In the genomic region with DNA sequence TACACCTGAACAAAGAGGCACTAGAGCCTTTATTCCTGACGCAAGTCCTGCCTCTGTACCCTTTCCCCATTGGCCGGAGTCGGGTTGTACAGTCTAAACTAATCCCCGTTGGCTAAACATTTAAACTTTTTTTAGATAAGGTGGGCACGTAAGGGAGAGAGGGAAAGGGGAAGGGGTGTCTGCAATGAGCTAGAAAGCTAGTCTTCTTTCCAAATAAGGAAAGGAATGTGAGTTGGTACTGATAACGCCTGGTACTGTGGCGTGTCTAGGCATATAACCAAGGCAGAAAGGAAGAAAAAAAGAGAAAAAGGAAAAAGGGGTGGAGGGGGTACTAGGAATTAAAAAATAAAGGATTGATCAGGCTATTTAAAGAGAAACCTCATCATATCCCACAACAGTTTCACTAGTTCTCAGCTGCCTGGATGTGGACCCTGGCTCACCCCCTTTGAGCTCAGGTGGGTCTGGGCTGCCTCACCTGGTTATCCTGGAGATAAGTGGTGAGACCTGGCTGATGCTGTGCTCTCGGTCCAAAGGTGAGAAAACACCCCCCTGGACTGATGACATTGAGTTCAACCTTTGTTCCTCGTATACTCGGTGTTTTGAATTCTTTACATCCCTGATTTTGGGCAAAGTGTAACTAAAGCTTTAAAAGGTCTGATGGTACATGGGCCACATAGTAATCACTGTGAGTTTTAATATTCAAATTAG, we compare ENCODE assay signal across 23 cellular contexts.
A peak's percentile ranks its signal among the peaks of the same experiment; 100 is the strongest.
DNase-seq lines count a peak whose midpoint lies in the region; ATAC-seq and TF ChIP-seq lines count a peak whose summit lies in the region.
"Had no signal": no experiment of that assay in that cellular context is flagged by ENCODE, and none has a peak within 500 bp of the region (broad histone marks: within the 10 kb centered on the region; RNA-seq: fewer than 3 reads in every experiment).

No MANE protein-coding gene starts in this region.

- peak overlapping the region; percentile 32 for H3K4me2 ChIP-seq in hepatocyte
- H3K4me2 ChIP-seq in neural progenitor cell: no peak overlapping the region

- no peaks in the 10 kb centered on the region for H3K9me2 ChIP-seq in hepatocyte (replicated peaks; ENCODE audit: insufficient read depth)

- no peak for ATAC-seq in HG02981 (IDR thresholded peaks at IDR 0.05; ENCODE audit: unreplicated experiment)
- ATAC-seq: CD8-positive, alpha-beta T cell had no signal

- H3K79me2 ChIP-seq in hepatocyte (no peaks in the 10 kb centered on the region), neural progenitor cell (ENCODE audit: low read depth) (no peaks in the 10 kb centered on the region)

- no peaks in the 10 kb centered on the region for H3F3A ChIP-seq in neural progenitor cell (ENCODE audit: low read depth)

- BruUV-seq in Caco-2 (replicated peaks; lab: Mats Ljungman, UMichigan): no TSS peak

- no peak overlapping the region for H3K27ac Mint-ChIP-seq in Caco-2 (ENCODE audit: unreplicated experiment)
- H3K27ac Mint-ChIP-seq in neural progenitor cell: no peak overlapping the region
- H3K27ac Mint-ChIP-seq: CD8-positive, alpha-beta T cell had no signal

- H3K27ac ChIP-seq in HUES6 (ENCODE audit: low read depth, low read length) (peak overlapping the region; percentile 81), hepatocyte (peak overlapping the region; percentile 48), neural progenitor cell (no peak overlapping the region), colonic mucosa (no peak overlapping the region)
- H3K27ac ChIP-seq: SJCRH30 had no signal

- no peaks in the 10 kb centered on the region for H3K36me3 ChIP-seq in Caco-2 (ENCODE audit: control insufficient read depth, insufficient read depth, low read length)
- no peaks in the 10 kb centered on the region for H3K36me3 ChIP-seq in HUES6 (ENCODE audit: control insufficient read depth, insufficient read depth, low read length)
- no peaks in the 10 kb centered on the region for H3K36me3 ChIP-seq in hepatocyte (replicated peaks; ENCODE audit: insufficient read depth, low read depth)
- H3K36me3 ChIP-seq in neural progenitor cell: no peaks in the 10 kb centered on the region
- no peaks in the 10 kb centered on the region for H3K36me3 ChIP-seq in colonic mucosa
- H3K36me3 ChIP-seq: SJCRH30 had no signal

- H4K20me1 ChIP-seq in hepatocyte (ENCODE audit: insufficient read depth, poor library complexity, severe bottlenecking) (no peaks in the 10 kb centered on the region), neural progenitor cell (ENCODE audit: low read depth) (no peaks in the 10 kb centered on the region)

- H3K4me3 Mint-ChIP-seq in Caco-2 (ENCODE audit: unreplicated experiment) (no peak overlapping the region), neural progenitor cell (no peak overlapping the region)
- H3K4me3 Mint-ChIP-seq: CD8-positive, alpha-beta T cell had no signal

- no peak overlapping the region for H2AFZ ChIP-seq in hepatocyte
- peak overlapping the region; percentile 24 for H2AFZ ChIP-seq in neural progenitor cell (replicated peaks)

- DNase-seq in Caco-2 (peak; percentile 12 to 38), hepatocyte (ENCODE audit: low spot score) (peak; percentile 37), neural progenitor cell (ENCODE audit: low spot score) (no peak), NCI-H2029 (lab: John Stamatoyannopoulos, UW) (no peak), colonic mucosa (no peak)
- DNase-seq in central memory CD4-positive, alpha-beta T cell: no peak
- DNase-seq: AML-193; C1 segment of cervical spinal cord; Calu3; CD8-positive, alpha-beta T cell; DMS153; GOT3; IMR-90; MV-4-11; NCI-H1105 treated with DMSO at 0.1 percent for 48 hours; NCI-H2081; NCI-H2171; NCI-H524 treated with DMSO at 0.1 percent for 48 hours; NCI-H82; OCI-M1; SJCRH30 had no signal

- H3K4me1 Mint-ChIP-seq in Caco-2 (ENCODE audit: low read depth, unreplicated experiment) (peaks cover 6% of the 10 kb centered on the region), neural progenitor cell (no peaks in the 10 kb centered on the region)

- H3K27me3 Mint-ChIP-seq in Caco-2 (ENCODE audit: insufficient read depth, unreplicated experiment): no peaks in the 10 kb centered on the region
- H3K27me3 Mint-ChIP-seq in neural progenitor cell (ENCODE audit: insufficient read depth, low read depth): peaks cover 6% of the 10 kb centered on the region

- WGBS in hepatocyte (ENCODE audit: low lambda C conversion rate, missing lambda C conversion rate): 18% methylated on average over 10 of the region's 10 CpGs

- H3K4me3 ChIP-seq in Caco-2 (ENCODE audit: low read depth, low read length): no peak overlapping the region
- H3K4me3 ChIP-seq in HUES6 (ENCODE audit: low read depth, low read length): peak overlapping the region; percentile 21; the same call in 1 of the 2 replicates
- no peak overlapping the region for H3K4me3 ChIP-seq in hepatocyte
- H3K4me3 ChIP-seq in neural progenitor cell: no peak overlapping the region
- no peak overlapping the region for H3K4me3 ChIP-seq in colonic mucosa
- H3K4me3 ChIP-seq: SJCRH30 had no signal

- H3K27me3 ChIP-seq in Caco-2 (replicated peaks; ENCODE audit: control insufficient read depth, insufficient read depth, low read length): no peaks in the 10 kb centered on the region
- no peaks in the 10 kb centered on the region for H3K27me3 ChIP-seq in HUES6 (ENCODE audit: control insufficient read depth, insufficient read depth, low read length)
- no peaks in the 10 kb centered on the region for H3K27me3 ChIP-seq in hepatocyte
- no peaks in the 10 kb centered on the region for H3K27me3 ChIP-seq in neural progenitor cell
- no peaks in the 10 kb centered on the region for H3K27me3 ChIP-seq in colonic mucosa
- H3K27me3 ChIP-seq: SJCRH30 had no signal

- TF ChIP-seq CTCF in Caco-2 (IDR thresholded peaks at IDR 0.05; ENCODE audit: insufficient read depth in 1 of 2, low read depth in 1 of 2, low read length in 1 of 2, severe bottlenecking in 1 of 2, unreplicated experiment in 1 of 2): no peak
- TF ChIP-seq CTCF in hepatocyte (IDR thresholded peaks at IDR 0.05; ENCODE audit: poor library complexity): no peak
- TF ChIP-seq CTCF in neural progenitor cell (IDR thresholded peaks at IDR 0.05): no peak
- no peak for TF ChIP-seq CTCF in colonic mucosa (IDR thresholded peaks at IDR 0.05)

- H3K9me3 Mint-ChIP-seq in Caco-2 (ENCODE audit: unreplicated experiment) (peaks cover 32% of the 10 kb centered on the region), neural progenitor cell (peaks cover 5% of the 10 kb centered on the region)
- H3K9me3 Mint-ChIP-seq: CD8-positive, alpha-beta T cell had no signal

- CTCF ChIA-PET in Caco-2 (lab: Charles Lee): no interaction called here

- H3K9me3 ChIP-seq in Caco-2 (no peaks in the 10 kb centered on the region), HUES6 (ENCODE audit: control insufficient read depth, insufficient read depth, low read depth, low read length) (peaks cover 5% of the 10 kb centered on the region), hepatocyte (ENCODE audit: low read depth) (no peaks in the 10 kb centered on the region), neural progenitor cell (ENCODE audit: low read depth) (no peaks in the 10 kb centered on the region), colonic mucosa (no peaks in the 10 kb centered on the region)
- H3K9me3 ChIP-seq: SJCRH30 had no signal

- H3K4me1 ChIP-seq in Caco-2 (peaks cover 6% of the 10 kb centered on the region; the same call in 1 of the 2 replicates), HUES6 (ENCODE audit: control insufficient read depth, insufficient read depth, low read length) (peaks cover 15% of the 10 kb centered on the region), hepatocyte (ENCODE audit: insufficient read depth) (no peaks in the 10 kb centered on the region), neural progenitor cell (peaks cover 5% of the 10 kb centered on the region), colonic mucosa (no peaks in the 10 kb centered on the region)
- H3K4me1 ChIP-seq: SJCRH30 had no signal

- no peaks in the 10 kb centered on the region for H3K36me3 Mint-ChIP-seq in Caco-2 (ENCODE audit: insufficient read depth, unreplicated experiment)
- H3K36me3 Mint-ChIP-seq in neural progenitor cell: no peaks in the 10 kb centered on the region
- H3K36me3 Mint-ChIP-seq: CD8-positive, alpha-beta T cell had no signal

- peak overlapping the region; percentile 61 for H3K9ac ChIP-seq in HUES6 (ENCODE audit: low read length)
- H3K9ac ChIP-seq in neural progenitor cell: no peak overlapping the region
- no peak overlapping the region for H3K9ac ChIP-seq in colonic mucosa (ENCODE audit: low read depth in 2 of 2, low read length in 2 of 2)

- POLR2A ChIA-PET in Caco-2 (lab: Charles Lee): no interaction called here

- intact Hi-C loops in Caco-2 (cut with micrococcal nuclease; ENCODE audit: unreplicated experiment) (no loop called here), colonic mucosa (cut with DNase I) (no loop called here)

Comparison
In these comparisons a context has a peak if more than half of its experiments do, and no peak if none do; other contexts are left out.
1. DNase-seq: peak in Caco-2 (2 of 2) and hepatocyte (single experiment); none in neural progenitor cell (single experiment), NCI-H2029 (single experiment), colonic mucosa (single experiment) and central memory CD4-positive, alpha-beta T cell (single experiment).
2. H3K27ac ChIP-seq: peak in HUES6 (single experiment) and hepatocyte (single experiment); none in neural progenitor cell (single experiment) and colonic mucosa (single experiment).